ENCODE assay signal across 19 cellular contexts in genomic region chr2:237424544-237424943, GRCh38. TPM values are rescaled to one million over a fixed set of nuclear protein-coding genes. Genes with fewer than 3 reads are reported as not detected.
DNase-seq lines count a peak whose midpoint lies in the region; ATAC-seq and TF ChIP-seq lines count a peak whose summit lies in the region.
"Had no signal": no experiment of that assay in that cellular context is flagged by ENCODE, and none has a peak within 500 bp of the region (broad histone marks: within the 10 kb centered on the region; RNA-seq: fewer than 3 reads in every experiment).

No MANE protein-coding gene starts in this region.

- H3K9me2 ChIP-seq in SK-N-SH (no peaks in the 10 kb centered on the region), HCT116 (ENCODE audit: insufficient read depth) (no peaks in the 10 kb centered on the region)

- ATAC-seq in SK-N-SH treated with all-trans-retinoic acid at 6 μM for 48 hours (no peak), HCT116 (no peak), GM21825 (IDR thresholded peaks at IDR 0.05; ENCODE audit: unreplicated experiment) (no peak)
- ATAC-seq: CD8-positive, alpha-beta T cell; Right ventricle myocardium inferior had no signal

- H3K4me2 ChIP-seq in SK-N-SH (peak overlapping the region; percentile 26; the same call in 1 of the 2 replicates), HCT116 (ENCODE audit: low read length) (no peak overlapping the region), skeletal muscle satellite cell (ENCODE audit: low read length) (no peak overlapping the region)

- TF ChIP-seq CTCF in SK-N-SH (IDR thresholded peaks at IDR 0.05) (no peak), HCT116 (IDR thresholded peaks at IDR 0.05 in 2 of 3, conservative IDR thresholded peaks at IDR 0.05 in 1 of 3; ENCODE audit: borderline replicate concordance in 1 of 3, insufficient read depth in 1 of 3, low read depth in 2 of 3, low read length in 2 of 3) (no peak), fibroblast of villous mesenchyme (IDR thresholded peaks at IDR 0.05; ENCODE audit: insufficient read depth, low read depth, low read length) (no peak), lower leg skin (IDR thresholded peaks at IDR 0.05) (no peak)

- no peak for TF ChIP-seq RAD21 in SK-N-SH (IDR thresholded peaks at IDR 0.05; ENCODE audit: low read length)
- TF ChIP-seq RAD21 in HCT116 (IDR thresholded peaks at IDR 0.05; ENCODE audit: low read depth), result no peak

- H3K36me3 ChIP-seq in SK-N-SH (replicated peaks in 1 of 2; ENCODE audit: control insufficient read depth in 1 of 2, insufficient read depth in 2 of 2, low read length in 1 of 2) (no peaks in the 10 kb centered on the region), HCT116 (ENCODE audit: control insufficient read depth in 1 of 2, insufficient read depth in 2 of 2, low read length in 2 of 2) (no peaks in the 10 kb centered on the region), skeletal muscle satellite cell (ENCODE audit: insufficient read depth, low read length) (peaks cover 60% of the 10 kb centered on the region)
- H3K36me3 ChIP-seq: MG63, Peyer's patch had no signal

- no peak for TF ChIP-seq POLR2A in HCT116 (IDR thresholded peaks at IDR 0.05; ENCODE audit: borderline replicate concordance, extremely low read depth, insufficient read depth, insufficient read length)
- TF ChIP-seq POLR2A in lower leg skin (IDR thresholded peaks at IDR 0.05), result no peak

- peaks cover 19% of the 10 kb centered on the region for H3F3A ChIP-seq in SK-N-SH (replicated peaks; ENCODE audit: insufficient read depth)

- DNase-seq in SK-N-SH, result no peak
- no peak for DNase-seq in HCT116 (ENCODE audit: low read depth, low spot score)
- DNase-seq in fibroblast of villous mesenchyme (ENCODE audit: low read depth), result peak; percentile 50
- no peak for DNase-seq in AG20443 (ENCODE audit: low spot score)
- no peak for DNase-seq in lower leg skin (ENCODE audit: low spot score in 2 of 2)
- DNase-seq: CD8-positive, alpha-beta T cell; DMS79; HCEC 1CT; MG63; NCI-H1092; NCI-H1694; NCI-H510A treated with DMSO at 0.1 percent for 48 hours; Peyer's patch had no signal

- TF ChIP-seq EP300 in SK-N-SH (IDR thresholded peaks at IDR 0.05; ENCODE audit: borderline replicate concordance in 1 of 2, low read depth in 1 of 2, low read length in 1 of 2), result no peak

- WGBS in SK-N-SH (ENCODE audit: low lambda C conversion rate), result 90% methylated on average over 2 of the region's 2 CpGs
- 95 to 96% methylated on average over 2 of the region's 2 CpGs for WGBS in lower leg skin, 2 donors

- H3K79me2 ChIP-seq in SK-N-SH (ENCODE audit: insufficient read depth) (no peaks in the 10 kb centered on the region), HCT116 (ENCODE audit: insufficient read depth, low read length) (no peaks in the 10 kb centered on the region)

- POLR2A ChIA-PET in SK-N-SH (lab: Yijun Ruan, JAX), result no interaction called here
- POLR2A ChIA-PET in HCT116 (lab: Charles Lee), result no interaction called here

- peak overlapping the region; percentile 34; the same call in 1 of the 2 replicates for H3K9ac ChIP-seq in SK-N-SH
- H3K9ac ChIP-seq in HCT116 (ENCODE audit: low read length), result no peak overlapping the region
- peak overlapping the region; percentile 6 for H3K9ac ChIP-seq in skeletal muscle satellite cell (ENCODE audit: low read depth, low read length)

- H3K4me1 ChIP-seq in SK-N-SH (ENCODE audit: control insufficient read depth in 1 of 2, insufficient read depth in 2 of 2, low read depth in 1 of 2, low read length in 1 of 2) (peaks cover 16 to 18% of the 10 kb centered on the region in 2 experiments; a peak in 2 of 4 replicates), HCT116 (ENCODE audit: control insufficient read depth in 1 of 2, insufficient read depth in 2 of 2, low read length in 2 of 2) (peaks cover 5 to 10% of the 10 kb centered on the region in 2 experiments; a peak in 3 of 4 replicates), skeletal muscle satellite cell (ENCODE audit: control insufficient read depth, insufficient read depth, low read length) (peaks cover 24% of the 10 kb centered on the region)
- H3K4me1 ChIP-seq: Peyer's patch had no signal

- H3K27me3 ChIP-seq in SK-N-SH (ENCODE audit: insufficient read depth), result no peaks in the 10 kb centered on the region
- no peaks in the 10 kb centered on the region; the same call in 1 of the 2 replicates for H3K27me3 ChIP-seq in HCT116 (ENCODE audit: insufficient read depth, low read length)
- H3K27me3 ChIP-seq in skeletal muscle satellite cell (ENCODE audit: control insufficient read depth, insufficient read depth, low read length), result no peaks in the 10 kb centered on the region
- H3K27me3 ChIP-seq: MG63, Peyer's patch had no signal

- H3K4me3 ChIP-seq in SK-N-SH (ENCODE audit: low read depth in 2 of 2, low read length in 1 of 2) (no peak overlapping the region), HCT116 (replicated peaks in 1 of 2; ENCODE audit: low read depth in 1 of 2, low read length in 2 of 2) (no peak overlapping the region), fibroblast of villous mesenchyme (ENCODE audit: low read depth, low read length) (no peak overlapping the region), skeletal muscle satellite cell (ENCODE audit: low read length) (no peak overlapping the region), lower leg skin (ENCODE audit: low read depth, poor library complexity, severe bottlenecking) (no peak overlapping the region)
- H3K4me3 ChIP-seq: MG63, Peyer's patch, SK-N-MC had no signal

- H3K9me3 ChIP-seq in SK-N-SH, result no peaks in the 10 kb centered on the region
- no peaks in the 10 kb centered on the region for H3K9me3 ChIP-seq in HCT116 (ENCODE audit: control insufficient read depth in 1 of 2, insufficient read depth in 1 of 2, low read depth in 1 of 2, low read length in 2 of 2)
- no peaks in the 10 kb centered on the region for H3K9me3 ChIP-seq in skeletal muscle satellite cell (replicated peaks; ENCODE audit: low read length)
- H3K9me3 ChIP-seq: MG63, Peyer's patch had no signal

- intact Hi-C loops in HCT116 (cut with micrococcal nuclease) (no loop called here), lower leg skin (cut with DNase I; ENCODE audit: low total_unique reads) (no loop called here)

- peak overlapping the region; percentile 75 for H2AFZ ChIP-seq in SK-N-SH (ENCODE audit: low read depth)
- H2AFZ ChIP-seq in HCT116 (ENCODE audit: low read depth, low read length, poor library complexity, severe bottlenecking), result peak overlapping the region; percentile 32

- CTCF ChIA-PET in SK-N-SH (lab: Yijun Ruan, JAX), result interaction anchor here (0.7 to 4.6 kb wide), 2 partner anchors 9 to 14 kb away, joined by 3 to 57 read pairs; no protein-coding TSS in a partner anchor
- CTCF ChIA-PET in HCT116 (lab: Charles Lee), result interaction anchor here (0.7 kb wide), 1 partner anchor 147 kb away, joined by 3 read pairs; no protein-coding TSS in a partner anchor

- H4K20me1 ChIP-seq in SK-N-SH (ENCODE audit: insufficient read depth) (no peaks in the 10 kb centered on the region), HCT116 (ENCODE audit: insufficient read depth) (no peaks in the 10 kb centered on the region)

- RAD21 ChIA-PET in HCT116 (lab: Charles Lee; ENCODE audit: low non-redundant PET in 1 of 2, low total read pairs in 2 of 2, uncharacterized antibody in 2 of 2, unreplicated experiment in 2 of 2), result no interaction called here

- H3K27ac ChIP-seq in SK-N-SH (ENCODE audit: low read depth in 2 of 2, low read length in 1 of 2) (peak overlapping the region; percentile 31 to 82; a peak in 3 of 4 replicates), HCT116 (ENCODE audit: low read depth, low read length) (no peak overlapping the region)
- H3K27ac ChIP-seq: 22Rv1, Peyer's patch, SK-N-MC had no signal

- no TSS peak for BruUV-seq in HCT116 (replicated peaks; lab: Mats Ljungman, UMichigan)

TF ChIP-seq in SK-N-SH, 30 proteins besides CTCF, POLR2A, EP300 and RAD21 (continues in another document):
- no peak for TF ChIP-seq PBX3 (IDR thresholded peaks at IDR 0.05)
- TF ChIP-seq FOXM1 (IDR thresholded peaks at IDR 0.05; ENCODE audit: low read depth), result no peak

TF ChIP-seq in SK-N-SH treated with all-trans-retinoic acid at 6 μM for 48 hours, 23 proteins besides CTCF, POLR2A, EP300 and RAD21 (continues in another document):
- TF ChIP-seq ZFP3 (CRISPR knock-in tag; IDR thresholded peaks at IDR 0.05), result no peak
- no peak for TF ChIP-seq ZNF565 (CRISPR knock-in tag; conservative IDR thresholded peaks at IDR 0.05; ENCODE audit: low read depth)
- no peak for TF ChIP-seq ISL1 (CRISPR knock-in tag; IDR thresholded peaks at IDR 0.05)
- no peak for TF ChIP-seq CREB5 (CRISPR knock-in tag; IDR thresholded peaks at IDR 0.05; ENCODE audit: low read depth)

TF ChIP-seq in HCT116, 20 proteins besides CTCF, POLR2A, EP300 and RAD21 (continues in another document):
- TF ChIP-seq SRF (IDR thresholded peaks at IDR 0.05; ENCODE audit: low read depth) (no peak), POLR2AphosphoS5 (IDR thresholded peaks at IDR 0.05; ENCODE audit: low read depth, low read length) (no peak), SP1 (IDR thresholded peaks at IDR 0.05; ENCODE audit: low read depth) (no peak)

RNA-seq across cellular contexts. Expression of gene COL6A3, which starts 10.6 kb away (rescaled TPM):
- polyA plus RNA-seq in SK-N-SH (2012; rRNA removed), result 10.7 and 18.5 TPM in 2 replicates
- polyA plus RNA-seq in SK-N-SH (2012; cell fraction: cytosol; rRNA removed), result 9.2 and 11.4 TPM in 2 replicates
- 16.1 and 17.7 TPM in 2 replicates for polyA plus RNA-seq in SK-N-SH (2012; cell fraction: nucleus; rRNA removed)
- total RNA-seq in HCT116 (2021; ENCODE audit: unreplicated experiment) (1.2 TPM), fibroblast of villous mesenchyme (1,329 and 1,968 TPM in 2 replicates), lower leg skin (100 to 1,000 TPM in 1 of 4 donors, 10 to 100 TPM in 3; 43.1 to 204 (median 62.4) TPM)
- 0.30 and 0.32 TPM in 2 replicates for polyA plus RNA-seq in HCT116 (2012)
- total RNA-seq in skeletal muscle satellite cell (2012; rRNA removed), result 1,992 and 2,805 TPM in 2 replicates

Comparison
In these comparisons a context has a peak if more than half of its experiments do, and no peak if none do; other contexts are left out.
1. RNA of gene COL6A3, which starts 10.6 kb away (total RNA-seq): 1,329 to 1,968 TPM in fibroblast of villous mesenchyme and 43.1 to 204 TPM in lower leg skin; 1.2 TPM in HCT116 (single experiment); every median in the first group is over 10 times any median in the second.